In the genomic region with DNA sequence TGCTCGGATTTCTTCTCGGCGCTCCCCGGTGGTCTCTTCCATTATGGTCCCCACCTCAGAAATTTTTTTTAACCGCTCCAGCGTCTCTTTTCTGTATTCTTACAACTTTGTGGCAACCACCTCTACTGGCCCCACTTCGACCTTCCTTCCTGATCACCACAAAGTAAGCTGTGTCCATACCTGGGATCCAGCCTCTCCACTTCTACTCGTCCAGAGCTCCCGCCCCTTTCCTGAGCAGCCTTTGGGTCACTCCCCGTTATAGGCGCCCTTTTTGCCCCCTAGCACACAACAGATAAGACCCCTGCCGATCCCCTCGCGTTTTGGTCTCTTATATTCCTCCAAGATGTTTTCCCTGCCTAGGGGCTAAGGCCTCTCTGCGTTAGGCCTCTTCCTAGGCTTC, we compare ENCODE assay signal across 8 cellular contexts.
DNase-seq lines count a peak whose midpoint lies in the region; ATAC-seq lines count a peak whose summit lies in the region.

No MANE protein-coding gene starts in this region.

- peaks cover 20% of the 10 kb centered on the region for H3K36me3 ChIP-seq in muscle layer of colon (ENCODE audit: insufficient read depth, low read length)

- H3K9me3 Mint-ChIP-seq in central memory CD8-positive, alpha-beta T cell: no peaks in the 10 kb centered on the region

- H3K27ac Mint-ChIP-seq in central memory CD8-positive, alpha-beta T cell (ENCODE audit: low read depth): peak overlapping the region; percentile 99

- H3K27me3 ChIP-seq in muscle layer of colon (ENCODE audit: control insufficient read depth in 1 of 2, insufficient read depth in 2 of 2, low read length in 2 of 2): no peaks in the 10 kb centered on the region

- H3K4me3 ChIP-seq in muscle layer of colon (ENCODE audit: low read depth in 1 of 2, low read length in 2 of 2): peak overlapping the region; percentile 75 to 99

- H3K27ac ChIP-seq in muscle layer of colon (ENCODE audit: low read depth, low read length): peak overlapping the region; percentile 79

- H3K36me3 Mint-ChIP-seq in central memory CD8-positive, alpha-beta T cell (ENCODE audit: insufficient read depth): peaks cover 35% of the 10 kb centered on the region

- H3K27me3 Mint-ChIP-seq in central memory CD8-positive, alpha-beta T cell: no peaks in the 10 kb centered on the region

- H3K4me3 Mint-ChIP-seq in central memory CD8-positive, alpha-beta T cell: peak overlapping the region; percentile 91

- H3K9me3 ChIP-seq in muscle layer of colon (ENCODE audit: low read length): no peaks in the 10 kb centered on the region

- H3K4me1 Mint-ChIP-seq in central memory CD8-positive, alpha-beta T cell: peaks cover 35% of the 10 kb centered on the region

- DNase-seq in EH (ENCODE audit: low read depth): peak; percentile 4
- DNase-seq in HK-2 (ENCODE audit: unreplicated experiment): peak; percentile 25
- DNase-seq in central memory CD8-positive, alpha-beta T cell (ENCODE audit: low spot score in 2 of 2): no peak
- no peak for DNase-seq in hepatic stellate cell (ENCODE audit: low spot score)
- no peak for DNase-seq in SW 1271 (lab: John Stamatoyannopoulos, UW)
- DNase-seq in stimulated activated CD4-positive, alpha-beta T cell treated with anti-CD3 and anti-CD28 coated beads, Interleukin-4, amount 100 ng/mL, for 4 hours: no peak

- ATAC-seq in central memory CD8-positive, alpha-beta T cell (replicated peaks; ENCODE audit: extremely low read depth, poor library complexity, severe bottlenecking): no peak
- no peak for ATAC-seq in GM21825 (IDR thresholded peaks at IDR 0.05; ENCODE audit: unreplicated experiment)

- peaks cover 23% of the 10 kb centered on the region for H3K4me1 ChIP-seq in muscle layer of colon (ENCODE audit: insufficient read depth, low read length)

- peak overlapping the region; percentile 97 for H3K9ac ChIP-seq in muscle layer of colon (ENCODE audit: low read length)

Comparison
In these comparisons a context has a peak if more than half of its experiments do, and no peak if none do; other contexts are left out.
1. DNase-seq: peak in EH (single experiment) and HK-2 (single experiment); none in central memory CD8-positive, alpha-beta T cell (0 of 2), hepatic stellate cell (single experiment), SW 1271 (0 of 2) and stimulated activated CD4-positive, alpha-beta T cell treated with anti-CD3 and anti-CD28 coated beads, Interleukin-4, amount 100 ng/mL, for 4 hours (0 of 2).